Comparison of ENCODE assay signal across 8 cellular contexts in the genomic region with DNA sequence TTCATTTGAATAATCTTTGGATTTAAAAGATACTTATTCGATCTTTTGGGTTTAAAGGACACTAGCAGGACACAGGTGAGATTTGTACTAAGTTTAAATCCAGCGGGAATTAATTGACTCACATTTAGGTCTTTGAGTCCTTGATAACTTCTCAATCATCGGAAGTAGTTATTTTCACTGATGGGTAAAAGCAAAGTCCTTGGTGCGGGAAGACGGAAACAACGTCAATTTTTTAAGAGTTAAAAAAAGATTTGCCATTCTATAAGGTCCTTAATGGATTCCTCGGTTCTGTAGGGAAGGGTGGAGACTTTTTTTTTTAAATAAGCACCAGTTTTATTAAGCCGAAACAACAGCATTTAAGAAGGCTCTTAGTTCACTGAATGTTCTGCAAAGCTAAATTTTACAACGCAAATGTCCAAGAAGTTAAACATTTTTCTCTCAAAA. TPM values are rescaled to one million over a fixed set of nuclear protein-coding genes. Genes with fewer than 3 reads are reported as not detected.
A peak's percentile ranks its signal among the peaks of the same experiment; 100 is the strongest.
DNase-seq lines count a peak whose midpoint lies in the region; ATAC-seq and TF ChIP-seq lines count a peak whose summit lies in the region.

No MANE protein-coding gene starts in this region.

- DNase-seq in CD4-positive, CD25-positive, alpha-beta regulatory T cell: no peak
- DNase-seq in NCI-H146 (lab: John Stamatoyannopoulos, UW) (peak; percentile 48), endodermal cell (no peak), cerebellar cortex (ENCODE audit: low spot score) (no peak)
- no peak for DNase-seq in activated CD4-positive, alpha-beta T cell treated with anti-CD3 and anti-CD28 coated beads, Interleukin-2, amount 50 U/mL, for 48 hours

- peaks cover 7% of the 10 kb centered on the region for H3K27me3 Mint-ChIP-seq in CD4-positive, CD25-positive, alpha-beta regulatory T cell
- no peaks in the 10 kb centered on the region for H3K27me3 Mint-ChIP-seq in endodermal cell (ENCODE audit: insufficient read depth)

- H3K36me3 Mint-ChIP-seq in CD4-positive, CD25-positive, alpha-beta regulatory T cell: peaks cover 21% of the 10 kb centered on the region
- peaks cover 25% of the 10 kb centered on the region for H3K36me3 Mint-ChIP-seq in endodermal cell (ENCODE audit: low read depth)

- no peak for ATAC-seq in CD4-positive, CD25-positive, alpha-beta regulatory T cell (ENCODE audit: low read depth in 2 of 2)
- peak; percentile 13 for ATAC-seq in GM21447 (IDR thresholded peaks at IDR 0.05; ENCODE audit: unreplicated experiment)
- no peak for ATAC-seq in GM18868 (IDR thresholded peaks at IDR 0.05; ENCODE audit: unreplicated experiment)

- H3K9me3 Mint-ChIP-seq in CD4-positive, CD25-positive, alpha-beta regulatory T cell: peaks cover 0 to 7% (median 0%) of the 10 kb centered on the region in 7 donors
- H3K9me3 Mint-ChIP-seq in endodermal cell: peaks cover 59% of the 10 kb centered on the region

- peak overlapping the region; percentile 85 for H3K4me2 ChIP-seq in skeletal muscle satellite cell (ENCODE audit: low read length)

- peaks cover 50% of the 10 kb centered on the region for H3K4me1 ChIP-seq in CD4-positive, CD25-positive, alpha-beta regulatory T cell (ENCODE audit: control insufficient read depth, insufficient read depth, low read length, poor library complexity, severe bottlenecking)
- no peaks in the 10 kb centered on the region for H3K4me1 ChIP-seq in endodermal cell (ENCODE audit: control insufficient read depth, insufficient read depth, low read length)
- H3K4me1 ChIP-seq in skeletal muscle satellite cell (ENCODE audit: control insufficient read depth, insufficient read depth, low read length): peaks cover 12% of the 10 kb centered on the region

- WGBS in endodermal cell (ENCODE audit: insufficient coverage in 1 of 2, insufficient read length in 1 of 2), 2 experiments: 27 to 41% methylated on average over 4 to 9 of the region's 9 CpGs

- H3K4me1 Mint-ChIP-seq in CD4-positive, CD25-positive, alpha-beta regulatory T cell: peaks cover 10 to 62% (median 18%) of the 10 kb centered on the region in 4 donors
- H3K4me1 Mint-ChIP-seq in endodermal cell: peaks cover 11% of the 10 kb centered on the region

- H3K27ac Mint-ChIP-seq in CD4-positive, CD25-positive, alpha-beta regulatory T cell: peak overlapping the region; percentile 90 to 100 (median 95)
- no peak overlapping the region for H3K27ac Mint-ChIP-seq in endodermal cell

- peak overlapping the region; percentile 85 for H3K27ac ChIP-seq in CD4-positive, CD25-positive, alpha-beta regulatory T cell (ENCODE audit: insufficient read depth, low read length, poor library complexity, severe bottlenecking)
- peak overlapping the region; percentile 48 for H3K27ac ChIP-seq in endodermal cell (ENCODE audit: low read depth, low read length)

- no peak for TF ChIP-seq CTCF in endodermal cell (conservative IDR thresholded peaks at IDR 0.05)

- peak overlapping the region; percentile 100 for H3K9ac ChIP-seq in endodermal cell (ENCODE audit: extremely low read depth, low read length, poor library complexity, severe bottlenecking)
- peak overlapping the region; percentile 99 for H3K9ac ChIP-seq in skeletal muscle satellite cell (ENCODE audit: low read depth, low read length)

- peak overlapping the region; percentile 98 for H3K4me3 ChIP-seq in CD4-positive, CD25-positive, alpha-beta regulatory T cell (ENCODE audit: low read depth, low read length)
- H3K4me3 ChIP-seq in endodermal cell (ENCODE audit: low read length) (peak overlapping the region; percentile 91), skeletal muscle satellite cell (ENCODE audit: low read length) (peak overlapping the region; percentile 86)

- H3K4me3 Mint-ChIP-seq in CD4-positive, CD25-positive, alpha-beta regulatory T cell: peak overlapping the region; percentile 95 to 100 (median 97)
- H3K4me3 Mint-ChIP-seq in endodermal cell: peak overlapping the region; percentile 94

- H3K36me3 ChIP-seq in CD4-positive, CD25-positive, alpha-beta regulatory T cell (ENCODE audit: control insufficient read depth, insufficient read depth, low read length): peaks cover 16% of the 10 kb centered on the region
- H3K36me3 ChIP-seq in endodermal cell (ENCODE audit: control insufficient read depth, insufficient read depth, low read length): peaks cover 12% of the 10 kb centered on the region
- peaks cover 26% of the 10 kb centered on the region for H3K36me3 ChIP-seq in skeletal muscle satellite cell (ENCODE audit: insufficient read depth, low read length)

- H3K27me3 ChIP-seq in CD4-positive, CD25-positive, alpha-beta regulatory T cell (ENCODE audit: control insufficient read depth, insufficient read depth, low read length): no peaks in the 10 kb centered on the region
- H3K27me3 ChIP-seq in endodermal cell (ENCODE audit: control insufficient read depth, insufficient read depth, low read length, poor library complexity, severe bottlenecking) (no peaks in the 10 kb centered on the region), skeletal muscle satellite cell (ENCODE audit: control insufficient read depth, insufficient read depth, low read length) (no peaks in the 10 kb centered on the region)

- no peaks in the 10 kb centered on the region for H3K9me3 ChIP-seq in CD4-positive, CD25-positive, alpha-beta regulatory T cell (ENCODE audit: control insufficient read depth in 2 of 2, low read length in 2 of 2)
- H3K9me3 ChIP-seq in endodermal cell (ENCODE audit: control insufficient read depth, low read length): no peaks in the 10 kb centered on the region
- no peaks in the 10 kb centered on the region for H3K9me3 ChIP-seq in skeletal muscle satellite cell (replicated peaks; ENCODE audit: low read length)

RNA-seq across cellular contexts. Expression of a gene that starts 2.9 kb away (rescaled TPM):
- 6,725 TPM for total RNA-seq in CD4-positive, CD25-positive, alpha-beta regulatory T cell
- polyA plus RNA-seq in CD4-positive, CD25-positive, alpha-beta regulatory T cell: over 10,000 TPM; 30,486 to 36,942 (median 35,671) TPM
- 1,000 to 10,000 TPM; 1,539 to 2,456 TPM for total RNA-seq in endodermal cell
- polyA plus RNA-seq in endodermal cell (2013, experiment 1 of 2): 2,887 TPM
- 3,134 TPM for polyA plus RNA-seq in endodermal cell (2013, experiment 2 of 2)
- 6,299 and 7,116 TPM in 2 replicates for total RNA-seq in skeletal muscle satellite cell (2012; rRNA removed)
